Comparison of ENCODE assay signal across 36 cellular contexts in genomic region chr3:21624514-21624913, GRCh38.
"Had no signal": no experiment of that assay in that cellular context is flagged by ENCODE, and none has a peak within 500 bp of the region (broad histone marks: within the 10 kb centered on the region; RNA-seq: fewer than 3 reads in every experiment).

No MANE protein-coding gene starts in this region.

- H3K9me3 ChIP-seq: adrenal gland, left lung, lower lobe of right lung, mucosa of descending colon, suprapubic skin, tibial nerve had no signal

- H3K4me3 ChIP-seq: adrenal gland, left lung, lower lobe of right lung, mucosa of descending colon, smooth muscle cell, suprapubic skin, tibial nerve had no signal

- H3K27ac ChIP-seq: adrenal gland, epithelial cell of prostate, foreskin keratinocyte, left lung, lower lobe of right lung, suprapubic skin, WERI-Rb-1 had no signal

- H3K27me3 Mint-ChIP-seq: activated CD4-positive, alpha-beta memory T cell treated with anti-CD3 and anti-CD28 coated beads for 36 hours; activated CD4-positive, alpha-beta T cell treated with anti-CD3 and anti-CD28 coated beads, Interleukin-2, amount 10 ng/mL, durations not matched to agents 24 days and 14 days; activated naive CD8-positive, alpha-beta T cell treated with anti-CD3 and anti-CD28 coated beads for 36 hours; central memory CD8-positive, alpha-beta T cell; dendritic cell treated with granulocyte-macrophage colony-stimulating factor and Interleukin-4, amounts not matched to agents 40 ng/mL and 50 ng/mL, for 4 days; progenitor cell of endocrine pancreas; stimulated activated memory B cell treated with anti-CD40 and anti-IgM and Interleukin-4, amounts not matched to agents 10 μg/mL and 1 μg/mL and 100 μg/mL, for 72 hours had no signal

- H3K36me3 Mint-ChIP-seq: activated CD4-positive, alpha-beta memory T cell treated with anti-CD3 and anti-CD28 coated beads for 36 hours; activated naive CD8-positive, alpha-beta T cell treated with anti-CD3 and anti-CD28 coated beads for 36 hours; stimulated activated memory B cell treated with anti-CD40 and anti-IgM and Interleukin-4, amounts not matched to agents 10 μg/mL and 1 μg/mL and 100 μg/mL, for 72 hours had no signal

- H3K36me3 ChIP-seq: adrenal gland, left lung, lower lobe of right lung, suprapubic skin, tibial nerve, WERI-Rb-1 had no signal

- ATAC-seq: foreskin keratinocyte; left lung; lower lobe of right lung; mucosa of descending colon; sciatic nerve; stimulated activated memory B cell treated with anti-CD40 and anti-IgM and Interleukin-4, amounts not matched to agents 10 μg/mL and 1 μg/mL and 100 μg/mL, for 72 hours had no signal

- H3K4me3 Mint-ChIP-seq: activated CD4-positive, alpha-beta memory T cell treated with anti-CD3 and anti-CD28 coated beads for 36 hours; activated CD4-positive, alpha-beta T cell treated with anti-CD3 and anti-CD28 coated beads, Interleukin-2, amount 10 ng/mL, durations not matched to agents 24 days and 14 days; activated naive CD4-positive, alpha-beta T cell treated with anti-CD3 and anti-CD28 coated beads for 36 hours; activated naive CD8-positive, alpha-beta T cell treated with anti-CD3 and anti-CD28 coated beads for 36 hours; activated T-helper 1 cell treated with anti-CD3 and anti-CD28 coated beads, Interleukin-12 subunit alpha, Interleukin-12 subunit beta, Interleukin-2, Interleukin-4 antibody, amounts not matched to agents 30 ng/mL and 10 ng/mL and 1 ng/mL, durations not matched to agents 14 hours and 24 hours and 36 hours; central memory CD8-positive, alpha-beta T cell; dendritic cell treated with granulocyte-macrophage colony-stimulating factor and Interleukin-4, amounts not matched to agents 40 ng/mL and 50 ng/mL, for 4 days; nephron; stimulated activated memory B cell treated with anti-CD40 and anti-IgM and Interleukin-4, amounts not matched to agents 10 μg/mL and 1 μg/mL and 100 μg/mL, for 72 hours; T-helper 1 cell treated with Interleukin-12 subunit alpha and Interleukin-12 subunit beta and Interleukin-4 antibody, amounts not matched to agents 30 μg/mL and 1 μg/mL, for 36 hours had no signal

- FAIRE-seq: bronchial epithelial cell, endometrium had no signal

- H3K4me1 Mint-ChIP-seq: activated CD4-positive, alpha-beta T cell treated with anti-CD3 and anti-CD28 coated beads, Interleukin-2, amount 10 ng/mL, durations not matched to agents 24 days and 14 days; activated naive CD8-positive, alpha-beta T cell treated with anti-CD3 and anti-CD28 coated beads for 36 hours; central memory CD8-positive, alpha-beta T cell; nephron; stimulated activated memory B cell treated with anti-CD40 and anti-IgM and Interleukin-4, amounts not matched to agents 10 μg/mL and 1 μg/mL and 100 μg/mL, for 72 hours had no signal

- H3K4me1 ChIP-seq: adrenal gland, foreskin keratinocyte, left lung, lower lobe of right lung, suprapubic skin had no signal

- H3K27ac Mint-ChIP-seq: activated CD4-positive, alpha-beta memory T cell treated with anti-CD3 and anti-CD28 coated beads for 36 hours; activated CD4-positive, alpha-beta T cell treated with anti-CD3 and anti-CD28 coated beads, Interleukin-2, amount 10 ng/mL, durations not matched to agents 24 days and 14 days; activated naive CD4-positive, alpha-beta T cell treated with anti-CD3 and anti-CD28 coated beads for 36 hours; activated naive CD8-positive, alpha-beta T cell treated with anti-CD3 and anti-CD28 coated beads for 36 hours; activated T-helper 1 cell treated with anti-CD3 and anti-CD28 coated beads, Interleukin-12 subunit alpha, Interleukin-12 subunit beta, Interleukin-2, Interleukin-4 antibody, amounts not matched to agents 30 ng/mL and 10 ng/mL and 1 ng/mL, durations not matched to agents 14 hours and 24 hours and 36 hours; dendritic cell treated with granulocyte-macrophage colony-stimulating factor and Interleukin-4, amounts not matched to agents 40 ng/mL and 50 ng/mL, for 4 days; nephron; progenitor cell of endocrine pancreas; stimulated activated memory B cell treated with anti-CD40 and anti-IgM and Interleukin-4, amounts not matched to agents 10 μg/mL and 1 μg/mL and 100 μg/mL, for 72 hours; T-helper 1 cell treated with Interleukin-12 subunit alpha and Interleukin-12 subunit beta and Interleukin-4 antibody, amounts not matched to agents 30 μg/mL and 1 μg/mL, for 36 hours had no signal

- H3K4me2 ChIP-seq: smooth muscle cell had no signal

- H3K9me3 Mint-ChIP-seq: activated CD4-positive, alpha-beta memory T cell treated with anti-CD3 and anti-CD28 coated beads for 36 hours; activated CD4-positive, alpha-beta T cell treated with anti-CD3 and anti-CD28 coated beads, Interleukin-2, amount 10 ng/mL, durations not matched to agents 24 days and 14 days; activated naive CD4-positive, alpha-beta T cell treated with anti-CD3 and anti-CD28 coated beads for 36 hours; activated naive CD8-positive, alpha-beta T cell treated with anti-CD3 and anti-CD28 coated beads for 36 hours; activated T-helper 1 cell treated with anti-CD3 and anti-CD28 coated beads, Interleukin-12 subunit alpha, Interleukin-12 subunit beta, Interleukin-2, Interleukin-4 antibody, amounts not matched to agents 30 ng/mL and 10 ng/mL and 1 ng/mL, durations not matched to agents 14 hours and 24 hours and 36 hours; dendritic cell treated with granulocyte-macrophage colony-stimulating factor and Interleukin-4, amounts not matched to agents 40 ng/mL and 50 ng/mL, for 4 days; nephron had no signal

- DNase-seq: activated CD4-positive, alpha-beta memory T cell treated with anti-CD3 and anti-CD28 coated beads for 36 hours; activated CD4-positive, alpha-beta T cell treated with anti-CD3 and anti-CD28 coated beads, Interleukin-2, amount 10 ng/mL, durations not matched to agents 24 days and 14 days; activated CD4-positive, CD25-positive, alpha-beta regulatory T cell treated with anti-CD3 and anti-CD28 coated beads, Interleukin-2, amount 50 U/mL, for 72 hours; activated CD8-positive, alpha-beta memory T cell treated with anti-CD3 and anti-CD28 coated beads, Interleukin-2, amount 50 U/mL, for 4 hours; activated effector memory CD4-positive, alpha-beta T cell treated with anti-CD3 and anti-CD28 coated beads, Interleukin-2, amount 50 U/mL, for 16 hours; activated naive CD4-positive, alpha-beta T cell treated with anti-CD3 and anti-CD28 coated beads for 36 hours; activated naive CD8-positive, alpha-beta T cell treated with anti-CD3 and anti-CD28 coated beads for 36 hours; activated T-cell treated with anti-CD3 and anti-CD28 coated beads, Interleukin-2, amount 50 U/mL, for 1 hour; adrenal gland; aorta; effector CD4-positive, alpha-beta T cell; foreskin keratinocyte; left lung; lower lobe of right lung; mucosa of descending colon; retina; stimulated activated CD4-positive, alpha-beta T cell treated with anti-CD3 and anti-CD28 coated beads, Interleukin-1b, Interleukin-23, amount 100 ng/mL, for 48 hours; stimulated activated CD4-positive, alpha-beta T cell treated with anti-CD3 and anti-CD28 coated beads, Interleukin-4, amount 100 ng/mL, for 4 hours; stimulated activated CD8-positive, alpha-beta memory T cell treated with anti-CD3 and anti-CD28 coated beads, Interleukin-4, amount 100 ng/mL, for 48 hours; SW 1271; T1000; WERI-Rb-1 had no signal

- H3K27me3 ChIP-seq: adrenal gland, foreskin keratinocyte, left lung, suprapubic skin, tibial nerve had no signal
